14 cellular contexts compared by ENCODE assay signal in the genomic region with DNA sequence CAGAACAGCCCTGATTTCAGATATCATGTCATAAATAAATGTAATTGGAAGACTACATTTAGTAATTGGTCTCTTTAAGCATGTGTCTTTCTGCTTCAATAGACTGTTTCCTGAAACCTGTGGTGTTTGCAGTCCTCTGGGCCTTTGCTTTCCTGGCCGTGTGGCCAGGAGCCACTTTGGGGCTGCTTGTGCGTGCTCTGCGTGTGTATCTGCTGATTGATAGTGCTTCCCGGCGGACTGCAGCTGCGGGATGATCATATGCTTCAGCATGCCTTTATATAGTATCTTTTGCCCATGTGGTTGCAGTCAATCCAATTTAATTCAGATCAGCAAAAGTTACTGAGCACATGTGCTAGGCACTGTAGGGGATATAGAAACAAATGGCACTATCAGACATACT. TPM values are rescaled to one million over a fixed set of nuclear protein-coding genes. Genes with fewer than 3 reads are reported as not detected.
DNase-seq lines count a peak whose midpoint lies in the region; ATAC-seq and TF ChIP-seq lines count a peak whose summit lies in the region.
"Had no signal": no experiment of that assay in that cellular context is flagged by ENCODE, and none has a peak within 500 bp of the region (broad histone marks: within the 10 kb centered on the region; RNA-seq: fewer than 3 reads in every experiment).

No MANE protein-coding gene starts in this region.

- H3K27ac ChIP-seq in CD4-positive, CD25-positive, alpha-beta regulatory T cell (ENCODE audit: insufficient read depth, low read length, poor library complexity, severe bottlenecking): no peak overlapping the region
- H3K27ac ChIP-seq: HL-60 had no signal

- peaks cover 0 to 16% (median 1%) of the 10 kb centered on the region in 4 donors for H3K4me1 Mint-ChIP-seq in CD4-positive, CD25-positive, alpha-beta regulatory T cell
- H3K4me1 Mint-ChIP-seq in brain (peaks cover 51% of the 10 kb centered on the region), mesothelial cell of epicardium (peaks cover 31% of the 10 kb centered on the region)
- H3K4me1 Mint-ChIP-seq: B cell, CD14-positive monocyte had no signal

- no peak for TF ChIP-seq CTCF in brain (conservative IDR thresholded peaks at IDR 0.05)
- no peak for TF ChIP-seq CTCF in mesothelial cell of epicardium (IDR thresholded peaks at IDR 0.05; ENCODE audit: unreplicated experiment)

- no peaks in the 10 kb centered on the region for H3K27me3 ChIP-seq in CD4-positive, CD25-positive, alpha-beta regulatory T cell (ENCODE audit: control insufficient read depth, insufficient read depth, low read length)

- no peaks in the 10 kb centered on the region for H3K36me3 ChIP-seq in CD4-positive, CD25-positive, alpha-beta regulatory T cell (ENCODE audit: control insufficient read depth, insufficient read depth, low read length)

- no peaks in the 10 kb centered on the region for H3K4me1 ChIP-seq in CD4-positive, CD25-positive, alpha-beta regulatory T cell (ENCODE audit: control insufficient read depth, insufficient read depth, low read length, poor library complexity, severe bottlenecking)

- no peak for ATAC-seq in CD4-positive, CD25-positive, alpha-beta regulatory T cell (ENCODE audit: low read depth in 2 of 2)
- ATAC-seq: GM12878, GM23338 had no signal

- H3K36me3 Mint-ChIP-seq in CD4-positive, CD25-positive, alpha-beta regulatory T cell: peaks cover 13% of the 10 kb centered on the region
- H3K36me3 Mint-ChIP-seq in brain (no peaks in the 10 kb centered on the region), mesothelial cell of epicardium (peaks cover 2% of the 10 kb centered on the region)

- H3K27me3 Mint-ChIP-seq in CD4-positive, CD25-positive, alpha-beta regulatory T cell: no peaks in the 10 kb centered on the region
- H3K27me3 Mint-ChIP-seq in brain: no peaks in the 10 kb centered on the region
- H3K27me3 Mint-ChIP-seq in mesothelial cell of epicardium (ENCODE audit: low read depth): no peaks in the 10 kb centered on the region
- H3K27me3 Mint-ChIP-seq: B cell had no signal

- H3K4me3 ChIP-seq in CD4-positive, CD25-positive, alpha-beta regulatory T cell (ENCODE audit: low read depth, low read length): no peak overlapping the region
- H3K4me3 ChIP-seq: GM12878, GM23338 had no signal

- no peak for DNase-seq in CD4-positive, CD25-positive, alpha-beta regulatory T cell
- no peak for DNase-seq in mesothelial cell of epicardium (ENCODE audit: low spot score in 2 of 2, unreplicated experiment in 2 of 2)
- DNase-seq in superior temporal gyrus (ENCODE audit: extremely low spot score): peak; percentile 22
- DNase-seq in NCI-H1048 (lab: John Stamatoyannopoulos, UW): no peak
- no peak for DNase-seq in pons (ENCODE audit: low spot score)
- no peak for DNase-seq in activated effector memory CD4-positive, alpha-beta T cell treated with anti-CD3 and anti-CD28 coated beads, Interleukin-2, amount 50 U/mL, for 16 hours
- DNase-seq: DMS53, H7 had no signal

- no peaks in the 10 kb centered on the region for H3K9me3 ChIP-seq in CD4-positive, CD25-positive, alpha-beta regulatory T cell (ENCODE audit: control insufficient read depth in 2 of 2, low read length in 2 of 2)

- no peaks in the 10 kb centered on the region for H3K9me3 Mint-ChIP-seq in CD4-positive, CD25-positive, alpha-beta regulatory T cell
- H3K9me3 Mint-ChIP-seq in brain: no peaks in the 10 kb centered on the region
- no peaks in the 10 kb centered on the region for H3K9me3 Mint-ChIP-seq in mesothelial cell of epicardium
- H3K9me3 Mint-ChIP-seq: GM23338 had no signal

- no peak overlapping the region for H3K4me3 Mint-ChIP-seq in CD4-positive, CD25-positive, alpha-beta regulatory T cell
- H3K4me3 Mint-ChIP-seq in brain: no peak overlapping the region
- H3K4me3 Mint-ChIP-seq in mesothelial cell of epicardium: no peak overlapping the region
- H3K4me3 Mint-ChIP-seq: B cell, CD14-positive monocyte, GM23338 had no signal

- H3K27ac Mint-ChIP-seq in CD4-positive, CD25-positive, alpha-beta regulatory T cell: peak overlapping the region in 2 of 3 donors; percentile 2 to 53
- H3K27ac Mint-ChIP-seq in brain (peak overlapping the region in 4 of 5 experiments; percentile 6 to 48 (median 14)), mesothelial cell of epicardium (peak overlapping the region; percentile 65)
- H3K27ac Mint-ChIP-seq: B cell, GM23338 had no signal

RNA-seq across cellular contexts. Expression of a gene that starts 27.5 kb away (rescaled TPM):
- 58.9 TPM for total RNA-seq in CD4-positive, CD25-positive, alpha-beta regulatory T cell
- polyA plus RNA-seq in CD4-positive, CD25-positive, alpha-beta regulatory T cell: 10 to 100 TPM in 2 of 4 donors, 1 to 10 TPM in 2; 5.3 to 13.0 (median 9.7) TPM
- 8.4 TPM for polyA plus RNA-seq in brain (ENCODE audit: insufficient read depth, low read depth, low replicate concordance)
- total RNA-seq in mesothelial cell of epicardium: 38.4 to 40.6 TPM (median 40.6 TPM) in 3 replicates

RNA-seq across cellular contexts. Expression of a gene that starts 31.1 kb away (rescaled TPM):
- total RNA-seq in CD4-positive, CD25-positive, alpha-beta regulatory T cell: 14.9 TPM
- 10 to 100 TPM in 2 of 4 donors, 1 to 10 TPM in 2; 4.3 to 38.9 (median 19.4) TPM for polyA plus RNA-seq in CD4-positive, CD25-positive, alpha-beta regulatory T cell
- 1.7 TPM for polyA plus RNA-seq in brain (ENCODE audit: insufficient read depth, low read depth, low replicate concordance)
- 3.7 to 5.6 TPM (median 4.1 TPM) in 3 replicates for total RNA-seq in mesothelial cell of epicardium
- total RNA-seq: B cell had no signal

Comparison
In these comparisons a context has a peak if more than half of its experiments do, and no peak if none do; other contexts are left out.
1. H3K27ac Mint-ChIP-seq: peak in every context shown above with its lines; median percentile 65 in mesothelial cell of epicardium; 28 in CD4-positive, CD25-positive, alpha-beta regulatory T cell; 14 in brain.